ENCODE assay signal across 1 cellular context in the genomic region with DNA sequence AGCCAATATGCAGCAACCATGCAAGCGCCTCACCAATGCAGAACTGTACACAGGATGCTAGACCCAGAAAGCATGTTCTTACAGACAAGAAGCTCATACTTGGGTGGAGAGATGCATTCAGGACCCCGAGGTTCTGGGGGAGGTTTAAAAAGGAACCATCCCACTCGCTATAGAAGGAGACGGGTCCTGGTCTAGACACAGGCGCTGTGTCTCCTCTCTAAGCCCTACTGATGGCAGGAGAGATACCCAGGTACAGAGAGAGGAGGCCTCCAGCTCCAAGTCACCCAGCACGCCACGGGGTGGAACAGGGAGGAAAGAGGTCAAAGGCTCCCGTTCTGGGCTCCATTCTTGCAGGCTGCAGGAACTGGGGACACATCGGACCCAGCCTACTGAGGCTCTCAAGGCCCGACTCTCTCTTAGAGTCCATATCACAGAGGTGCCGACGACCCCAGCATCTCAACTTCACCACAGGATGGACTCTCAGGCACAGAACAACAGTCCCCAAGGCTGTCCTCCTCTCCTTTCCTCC.
TF ChIP-seq lines count a peak whose summit lies in the region.

No MANE protein-coding gene starts in this region.

TF ChIP-seq in HepG2, 621 proteins besides CTCF, POLR2A, EP300 and RAD21:
- no peak for TF ChIP-seq WIZ (CRISPR knock-in tag; IDR thresholded peaks at IDR 0.05)
- TF ChIP-seq EZH2 (conservative IDR thresholded peaks at IDR 0.05; ENCODE audit: low read depth, low read length): peak; percentile 64; the same call in 1 of the 2 replicates
